18 cellular contexts compared by ENCODE assay signal in the genomic region with DNA sequence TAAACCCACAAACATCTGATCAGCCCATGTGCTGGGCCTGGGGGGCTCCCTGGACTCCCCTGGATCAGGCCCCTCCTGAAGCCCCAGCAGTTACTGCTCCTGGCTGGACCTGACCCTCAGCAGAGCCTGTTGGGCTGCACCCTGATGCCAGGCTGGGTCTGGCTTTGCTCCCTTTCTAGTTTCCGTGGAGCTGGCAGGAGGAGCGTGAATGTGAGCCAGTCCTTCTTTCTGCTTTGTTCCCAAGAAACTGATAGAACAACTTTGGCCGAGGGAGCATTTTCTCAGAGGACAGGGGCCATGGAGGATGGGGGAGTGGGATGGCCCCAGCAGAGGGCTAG.
DNase-seq lines count a peak whose midpoint lies in the region; ATAC-seq and TF ChIP-seq lines count a peak whose summit lies in the region.
"Had no signal": no experiment of that assay in that cellular context is flagged by ENCODE, and none has a peak within 500 bp of the region (broad histone marks: within the 10 kb centered on the region; RNA-seq: fewer than 3 reads in every experiment).

No MANE protein-coding gene starts in this region.

- H3K36me3 ChIP-seq in prostate gland (no peaks in the 10 kb centered on the region), upper lobe of left lung (peaks cover 0 to 85% (median 53%) of the 10 kb centered on the region in 4 donors)

- no peak for TF ChIP-seq POLR2A in prostate gland (IDR thresholded peaks at IDR 0.05)
- no peak for TF ChIP-seq POLR2A in upper lobe of left lung (IDR thresholded peaks at IDR 0.05)

- no peak for ATAC-seq in activated T-helper 17 cell treated with anti-CD3 and anti-CD28 coated beads, Interleukin-2, amount 50 U/mL, for 72 hours (replicated peaks)
- ATAC-seq in upper lobe of left lung (ENCODE audit: low FRiP score in 2 of 2) (no peak), GM21447 (IDR thresholded peaks at IDR 0.05; ENCODE audit: unreplicated experiment) (no peak)
- ATAC-seq: left lobe of liver had no signal

- H3K9me3 ChIP-seq in prostate gland (no peaks in the 10 kb centered on the region), upper lobe of left lung (no peaks in the 10 kb centered on the region)

- no peaks in the 10 kb centered on the region for H3K9me3 Mint-ChIP-seq in activated T-helper 17 cell treated with anti-CD3 and anti-CD28 coated beads, Interleukin-2, amount 50 U/mL, for 72 hours
- H3K9me3 Mint-ChIP-seq: endodermal cell, neural crest cell had no signal

- H3K27me3 ChIP-seq in prostate gland (replicated peaks; ENCODE audit: insufficient read depth) (no peaks in the 10 kb centered on the region), upper lobe of left lung (no peaks in the 10 kb centered on the region)

- H3K4me3 Mint-ChIP-seq in activated T-helper 17 cell treated with anti-CD3 and anti-CD28 coated beads, Interleukin-2, amount 50 U/mL, for 72 hours = no peak overlapping the region
- H3K4me3 Mint-ChIP-seq: endodermal cell, neural crest cell had no signal

- DNase-seq in cerebellar cortex (ENCODE audit: low spot score) (peak; percentile 59), prostate gland (ENCODE audit: low spot score) (no peak), upper lobe of left lung (no peak), NCI-H69 (lab: John Stamatoyannopoulos, UW) (no peak), GM10248 (ENCODE audit: extremely low spot score) (no peak)
- DNase-seq: activated CD4-positive, alpha-beta T cell treated with anti-CD3 and anti-CD28 coated beads, Interleukin-2, amount 50 U/mL, for 4 hours; activated naive CD4-positive, alpha-beta T cell; endodermal cell; Karpas-422; NCI-H2029; NCI-H345; PC-9; stimulated activated CD8-positive, alpha-beta memory T cell treated with anti-CD3 and anti-CD28 coated beads, Interleukin-4, amount 100 ng/mL, for 48 hours had no signal

- H3K27ac Mint-ChIP-seq in activated T-helper 17 cell treated with anti-CD3 and anti-CD28 coated beads, Interleukin-2, amount 50 U/mL, for 72 hours = peak overlapping the region; percentile 58
- H3K27ac Mint-ChIP-seq: endodermal cell, progenitor cell of endocrine pancreas had no signal

- POLR2A ChIA-PET in GM10248 (lab: Yijun Ruan, JAX) = no interaction called here

- intact Hi-C loops in prostate gland (cut with DNase I) = no loop called here

- H3K4me1 ChIP-seq in prostate gland (replicated peaks) (no peaks in the 10 kb centered on the region), upper lobe of left lung (peaks cover 5 to 26% (median 8%) of the 10 kb centered on the region in 4 donors)

- no peak for TF ChIP-seq EP300 in upper lobe of left lung (IDR thresholded peaks at IDR 0.05)

- WGBS in prostate gland = 5% methylated on average over 3 of the region's 3 CpGs
- WGBS in upper lobe of left lung, 2 donors = 84 to 85% methylated on average over 2 to 3 of the region's 3 CpGs

- CTCF ChIA-PET in GM10248 (lab: Yijun Ruan, JAX) = interaction anchor here (1.1 to 3.3 kb wide), 4 partner anchors 10 to 64 kb away, joined by 3 to 13 read pairs (median 4); no protein-coding TSS in a partner anchor

- H3K27me3 Mint-ChIP-seq in activated T-helper 17 cell treated with anti-CD3 and anti-CD28 coated beads, Interleukin-2, amount 50 U/mL, for 72 hours = no peaks in the 10 kb centered on the region
- H3K27me3 Mint-ChIP-seq: progenitor cell of endocrine pancreas had no signal

- no peaks in the 10 kb centered on the region for H3K4me1 Mint-ChIP-seq in activated T-helper 17 cell treated with anti-CD3 and anti-CD28 coated beads, Interleukin-2, amount 50 U/mL, for 72 hours
- H3K4me1 Mint-ChIP-seq: endodermal cell, neural crest cell had no signal

- peak overlapping the region; percentile 16 to 18 for H3K27ac ChIP-seq in prostate gland
- H3K27ac ChIP-seq in upper lobe of left lung = peak overlapping the region in 3 of 4 donors; percentile 19 to 32 (median 30)
- H3K27ac ChIP-seq: PC-9 had no signal

- peaks cover 11% of the 10 kb centered on the region for H3K36me3 Mint-ChIP-seq in activated T-helper 17 cell treated with anti-CD3 and anti-CD28 coated beads, Interleukin-2, amount 50 U/mL, for 72 hours (ENCODE audit: low read depth)

- H3K4me3 ChIP-seq in prostate gland = no peak overlapping the region
- H3K4me3 ChIP-seq in upper lobe of left lung = no peak overlapping the region
- H3K4me3 ChIP-seq: PC-9 had no signal

- TF ChIP-seq CTCF in prostate gland (IDR thresholded peaks at IDR 0.05) (no peak), upper lobe of left lung (IDR thresholded peaks at IDR 0.05) (no peak), GM10248 (IDR thresholded peaks at IDR 0.05; ENCODE audit: control extremely low read depth, extremely low read depth, low read depth, missing control alignments) (no peak)
